In genomic region chr5:157506066-157506590, GRCh38 we compare ENCODE assay signal across 1 cellular context.
TF ChIP-seq lines count a peak whose summit lies in the region.

No MANE protein-coding gene starts in this region.

TF ChIP-seq in HCT116, 20 proteins besides CTCF, POLR2A, EP300 and RAD21:
- no peak for TF ChIP-seq SP1 (IDR thresholded peaks at IDR 0.05; ENCODE audit: low read depth)
- TF ChIP-seq ZFX (IDR thresholded peaks at IDR 0.05), result no peak
- TF ChIP-seq MAX (IDR thresholded peaks at IDR 0.05), result no peak
- TF ChIP-seq, protein P1, sequence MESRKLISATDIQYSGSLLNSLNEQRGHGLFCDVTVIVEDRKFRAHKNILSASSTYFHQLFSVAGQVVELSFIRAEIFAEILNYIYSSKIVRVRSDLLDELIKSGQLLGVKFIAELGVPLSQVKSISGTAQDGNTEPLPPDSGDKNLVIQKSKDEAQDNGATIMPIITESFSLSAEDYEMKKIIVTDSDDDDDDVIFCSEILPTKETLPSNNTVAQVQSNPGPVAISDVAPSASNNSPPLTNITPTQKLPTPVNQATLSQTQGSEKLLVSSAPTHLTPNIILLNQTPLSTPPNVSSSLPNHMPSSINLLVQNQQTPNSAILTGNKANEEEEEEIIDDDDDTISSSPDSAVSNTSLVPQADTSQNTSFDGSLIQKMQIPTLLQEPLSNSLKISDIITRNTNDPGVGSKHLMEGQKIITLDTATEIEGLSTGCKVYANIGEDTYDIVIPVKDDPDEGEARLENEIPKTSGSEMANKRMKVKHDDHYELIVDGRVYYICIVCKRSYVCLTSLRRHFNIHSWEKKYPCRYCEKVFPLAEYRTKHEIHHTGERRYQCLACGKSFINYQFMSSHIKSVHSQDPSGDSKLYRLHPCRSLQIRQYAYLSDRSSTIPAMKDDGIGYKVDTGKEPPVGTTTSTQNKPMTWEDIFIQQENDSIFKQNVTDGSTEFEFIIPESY (IDR thresholded peaks at IDR 0.05; ENCODE audit: extremely low read depth, insufficient replicate concordance, low read length), result no peak
